In the genomic region with DNA sequence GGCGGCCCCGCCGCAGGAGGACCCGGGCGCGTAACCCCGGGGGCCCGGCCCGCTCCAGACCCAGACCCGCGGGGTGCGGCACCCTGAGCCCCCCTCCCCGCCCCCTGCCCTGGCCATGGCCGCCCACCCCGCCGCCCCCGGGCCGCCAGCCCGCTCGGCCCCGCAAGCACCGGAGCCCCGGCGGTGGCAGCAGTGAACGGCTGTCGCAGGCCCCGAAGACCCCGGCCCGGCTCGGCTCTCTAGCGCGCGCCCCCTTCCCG, we compare ENCODE assay signal across 1 cellular context.
TF ChIP-seq lines count a peak whose summit lies in the region.

No MANE protein-coding gene starts in this region.

TF ChIP-seq in HepG2, 621 proteins besides CTCF, POLR2A, EP300 and RAD21:
- TF ChIP-seq ZNF251 (CRISPR knock-in tag; IDR thresholded peaks at IDR 0.05) (no peak), KDM3A (CRISPR knock-in tag; IDR thresholded peaks at IDR 0.05; ENCODE audit: low read depth) (no peak), ETV5 (CRISPR knock-in tag; IDR thresholded peaks at IDR 0.05; ENCODE audit: borderline replicate concordance) (no peak), ZNF263 (CRISPR knock-in tag; IDR thresholded peaks at IDR 0.05) (no peak), ZNF235 (CRISPR knock-in tag; IDR thresholded peaks at IDR 0.05; ENCODE audit: borderline replicate concordance) (no peak), ZNF331 (CRISPR knock-in tag; IDR thresholded peaks at IDR 0.05) (no peak), ZNF24 (IDR thresholded peaks at IDR 0.05) (no peak), SIX4 (CRISPR knock-in tag; IDR thresholded peaks at IDR 0.05) (no peak), ZNF746 (CRISPR knock-in tag; IDR thresholded peaks at IDR 0.05) (no peak), ZNF577 (CRISPR knock-in tag; IDR thresholded peaks at IDR 0.05; ENCODE audit: borderline replicate concordance, low read depth) (no peak), ERF (CRISPR knock-in tag; IDR thresholded peaks at IDR 0.05) (no peak), SPEN (CRISPR knock-in tag; IDR thresholded peaks at IDR 0.05; ENCODE audit: low read depth) (no peak), ZNF761 (CRISPR knock-in tag; conservative IDR thresholded peaks at IDR 0.05) (no peak), ZNF792 (CRISPR knock-in tag; IDR thresholded peaks at IDR 0.05) (no peak)
- TF ChIP-seq, protein P1, sequence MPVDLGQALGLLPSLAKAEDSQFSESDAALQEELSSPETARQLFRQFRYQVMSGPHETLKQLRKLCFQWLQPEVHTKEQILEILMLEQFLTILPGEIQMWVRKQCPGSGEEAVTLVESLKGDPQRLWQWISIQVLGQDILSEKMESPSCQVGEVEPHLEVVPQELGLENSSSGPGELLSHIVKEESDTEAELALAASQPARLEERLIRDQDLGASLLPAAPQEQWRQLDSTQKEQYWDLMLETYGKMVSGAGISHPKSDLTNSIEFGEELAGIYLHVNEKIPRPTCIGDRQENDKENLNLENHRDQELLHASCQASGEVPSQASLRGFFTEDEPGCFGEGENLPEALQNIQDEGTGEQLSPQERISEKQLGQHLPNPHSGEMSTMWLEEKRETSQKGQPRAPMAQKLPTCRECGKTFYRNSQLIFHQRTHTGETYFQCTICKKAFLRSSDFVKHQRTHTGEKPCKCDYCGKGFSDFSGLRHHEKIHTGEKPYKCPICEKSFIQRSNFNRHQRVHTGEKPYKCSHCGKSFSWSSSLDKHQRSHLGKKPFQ (CRISPR knock-in tag; IDR thresholded peaks at IDR 0.05; ENCODE audit: insufficient replicate concordance) = no peak
- TF ChIP-seq, protein P2, sequence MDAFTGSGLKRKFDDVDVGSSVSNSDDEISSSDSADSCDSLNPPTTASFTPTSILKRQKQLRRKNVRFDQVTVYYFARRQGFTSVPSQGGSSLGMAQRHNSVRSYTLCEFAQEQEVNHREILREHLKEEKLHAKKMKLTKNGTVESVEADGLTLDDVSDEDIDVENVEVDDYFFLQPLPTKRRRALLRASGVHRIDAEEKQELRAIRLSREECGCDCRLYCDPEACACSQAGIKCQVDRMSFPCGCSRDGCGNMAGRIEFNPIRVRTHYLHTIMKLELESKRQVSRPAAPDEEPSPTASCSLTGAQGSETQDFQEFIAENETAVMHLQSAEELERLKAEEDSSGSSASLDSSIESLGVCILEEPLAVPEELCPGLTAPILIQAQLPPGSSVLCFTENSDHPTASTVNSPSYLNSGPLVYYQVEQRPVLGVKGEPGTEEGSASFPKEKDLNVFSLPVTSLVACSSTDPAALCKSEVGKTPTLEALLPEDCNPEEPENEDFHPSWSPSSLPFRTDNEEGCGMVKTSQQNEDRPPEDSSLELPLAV (CRISPR knock-in tag; conservative IDR thresholded peaks at IDR 0.05; ENCODE audit: low read depth) = no peak
